26 cellular contexts compared by ENCODE assay signal in the genomic region with DNA sequence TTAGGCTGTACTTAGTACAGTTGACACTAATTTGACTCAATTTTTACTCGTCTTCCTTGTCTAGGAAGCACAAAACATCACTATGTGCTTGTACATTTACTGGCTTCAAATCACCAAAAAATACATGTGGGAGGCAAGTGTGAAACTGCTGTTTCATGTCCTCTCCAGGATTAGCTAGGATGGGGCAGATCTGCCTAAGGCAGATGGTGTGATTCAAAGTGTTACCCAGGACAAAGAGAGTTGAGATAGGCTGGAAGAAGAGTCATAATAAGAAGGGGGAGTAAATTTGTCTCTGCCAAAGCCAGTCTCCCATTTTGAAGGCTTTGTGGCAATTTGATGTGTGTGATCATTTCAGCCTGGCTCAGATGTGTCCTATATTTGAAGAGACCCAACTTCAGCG.
"Had no signal": no experiment of that assay in that cellular context is flagged by ENCODE, and none has a peak within 500 bp of the region (broad histone marks: within the 10 kb centered on the region; RNA-seq: fewer than 3 reads in every experiment).

No MANE protein-coding gene starts in this region.

- H3K4me1 ChIP-seq: body of pancreas, esophagus muscularis mucosa, foreskin keratinocyte, gastrocnemius medialis had no signal

- H3K9me3 ChIP-seq: esophagus muscularis mucosa, gastrocnemius medialis had no signal

- H3K27me3 ChIP-seq: body of pancreas, esophagus muscularis mucosa, foreskin keratinocyte, gastrocnemius medialis had no signal

- H3K36me3 ChIP-seq: esophagus muscularis mucosa, gastrocnemius medialis had no signal

- H3K4me3 ChIP-seq: body of pancreas, esophagus muscularis mucosa, gastrocnemius medialis had no signal

- H3K27ac ChIP-seq: body of pancreas, esophagus muscularis mucosa, foreskin keratinocyte, gastrocnemius medialis had no signal

- DNase-seq: activated CD4-positive, alpha-beta memory T cell treated with anti-CD3 and anti-CD28 coated beads, Interleukin-2, amount 10 ng/mL, durations not matched to agents 7 days and 5 days; activated CD4-positive, alpha-beta T cell treated with anti-CD3 and anti-CD28 coated beads for 4 hours; activated CD4-positive, alpha-beta T cell treated with anti-CD3 and anti-CD28 coated beads, Interleukin-2, amount 10 ng/mL, durations not matched to agents 7 days and 5 days; activated CD4-positive, alpha-beta T cell treated with anti-CD3 and anti-CD28 coated beads, Interleukin-2, amount 50 U/mL, for 4 hours; activated CD4-positive, CD25-positive, alpha-beta regulatory T cell; activated CD4-positive, CD25-positive, alpha-beta regulatory T cell treated with anti-CD3 and anti-CD28 coated beads, Interleukin-2, amount 50 U/mL, for 72 hours; activated CD8-positive, alpha-beta memory T cell treated with anti-CD3 and anti-CD28 coated beads, Interleukin-2, amount 50 U/mL, for 48 hours; activated effector memory CD4-positive, alpha-beta T cell treated with Interleukin-2 at 50 U/mL for 16 hours; activated gamma-delta T cell treated with Interleukin-2 at 50 U/mL for 16 hours; activated naive CD4-positive, alpha-beta T cell treated with anti-CD3 and anti-CD28 coated beads, Interleukin-2, amount 50 U/mL, for 16 hours; activated naive CD4-positive, alpha-beta T cell treated with Interleukin-2 at 50 U/mL for 16 hours; activated T-cell treated with anti-CD3 and anti-CD28 coated beads for 4 hours; activated T-cell treated with anti-CD3 and anti-CD28 coated beads, Interleukin-2, amount 50 U/mL, for 24 hours; aorta; body of pancreas; caudate nucleus; cortex of kidney; dermis blood vessel endothelial cell; effector CD4-positive, alpha-beta T cell; effector memory CD8-positive, alpha-beta T cell; erythroblast; foreskin keratinocyte; gastrocnemius medialis; glutamatergic neuron; T-helper 2 cell had no signal
